29 cellular contexts compared by ENCODE assay signal in the genomic region with DNA sequence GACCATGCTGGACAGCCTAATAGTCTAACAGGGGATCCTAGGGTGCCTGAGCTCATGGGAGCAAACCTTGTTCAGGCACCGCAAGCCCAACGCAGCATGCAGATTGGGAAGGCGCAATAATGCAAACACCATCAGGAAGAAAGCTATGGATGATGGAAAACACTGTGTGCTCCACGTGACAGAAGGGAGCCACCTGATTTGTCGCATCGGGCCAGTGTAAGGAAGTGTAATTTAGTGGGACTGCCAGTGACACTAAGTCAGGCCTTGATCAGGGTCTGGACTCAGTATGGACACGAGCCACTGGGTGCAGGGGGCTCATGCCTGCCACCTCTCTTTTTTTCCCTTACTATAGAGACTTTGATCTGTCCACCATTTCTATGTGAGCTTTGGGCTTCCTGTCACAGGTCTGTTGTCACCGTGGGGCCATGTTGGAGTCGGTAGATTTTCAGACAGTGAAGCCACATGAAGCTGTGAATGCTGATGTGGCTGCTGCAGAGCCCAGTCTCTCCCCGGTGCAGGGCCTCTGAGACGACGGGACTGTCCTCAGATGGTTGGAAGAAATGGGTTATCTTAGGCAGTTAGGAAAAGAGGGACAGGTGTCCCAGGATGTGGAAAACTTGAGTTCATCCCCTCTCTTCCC.
"Had no signal": no experiment of that assay in that cellular context is flagged by ENCODE, and none has a peak within 500 bp of the region (broad histone marks: within the 10 kb centered on the region; RNA-seq: fewer than 3 reads in every experiment).

No MANE protein-coding gene starts in this region.

- FAIRE-seq: small intestine, urothelium cell line had no signal

- H3K9me3 Mint-ChIP-seq: naive thymus-derived CD8-positive, alpha-beta T cell; natural killer cell treated with Interleukin-12 subunit alpha and Interleukin-12 subunit beta and Interleukin-15 and Interleukin-18, amount 100 ng/mL, for 72 hours; nephron progenitor cell; stimulated activated naive B cell treated with anti-CD40 and anti-IgM and Interleukin-4, amounts not matched to agents 10 μg/mL and 1 μg/mL and 100 μg/mL, for 72 hours; stimulated activated naive CD8-positive, alpha-beta T cell treated with anti-CD3 and anti-CD28 coated beads, Interleukin-15, Interleukin-2, amounts not matched to agents 100 ng/mL and 50 ng/mL, for 24 hours had no signal

- H3K9me3 ChIP-seq: ovary, psoas muscle, right lobe of liver, sigmoid colon, stomach, thoracic aorta, thyroid gland, tibial nerve, upper lobe of left lung, vagina had no signal

- H3K4me1 Mint-ChIP-seq: naive thymus-derived CD8-positive, alpha-beta T cell; stimulated activated naive B cell treated with anti-CD40 and anti-IgM and Interleukin-4, amounts not matched to agents 10 μg/mL and 1 μg/mL and 100 μg/mL, for 72 hours had no signal

- H3K36me3 ChIP-seq: ovary, right lobe of liver, sigmoid colon, stomach, thoracic aorta, thyroid gland, tibial nerve, upper lobe of left lung, vagina had no signal

- H3K4me3 Mint-ChIP-seq: naive thymus-derived CD8-positive, alpha-beta T cell; natural killer cell treated with Interleukin-12 subunit alpha and Interleukin-12 subunit beta and Interleukin-15 and Interleukin-18, amount 100 ng/mL, for 72 hours; nephron progenitor cell; neural crest cell; stimulated activated naive B cell treated with anti-CD40 and anti-IgM and Interleukin-4, amounts not matched to agents 10 μg/mL and 1 μg/mL and 100 μg/mL, for 72 hours; stimulated activated naive CD8-positive, alpha-beta T cell treated with anti-CD3 and anti-CD28 coated beads, Interleukin-15, Interleukin-2, amounts not matched to agents 100 ng/mL and 50 ng/mL, for 24 hours had no signal

- DNase-seq: naive thymus-derived CD8-positive, alpha-beta T cell; nephron progenitor cell; occipital lobe; ovary; posterior cingulate gyrus; psoas muscle; right cardiac atrium; right lobe of liver; sigmoid colon; small intestine; stimulated activated CD4-positive, alpha-beta T cell treated with anti-CD3 and anti-CD28 coated beads, Interleukin-15, amount 100 ng/mL, for 24 hours; stimulated activated CD4-positive, alpha-beta T cell treated with anti-CD3 and anti-CD28 coated beads, Interleukin-2, amount 100 ng/mL, for 24 hours; stimulated activated CD4-positive, alpha-beta T cell treated with anti-CD3 and anti-CD28 coated beads, Interleukin-2, amount 100 ng/mL, for 48 hours; stimulated activated CD4-positive, alpha-beta T cell treated with anti-CD3 and anti-CD28 coated beads, Interleukin-4, amount 100 ng/mL, for 24 hours; stimulated activated naive B cell treated with anti-CD40 and anti-IgM and Interleukin-4, amounts not matched to agents 10 μg/mL and 1 μg/mL and 100 μg/mL, for 72 hours; stimulated activated naive CD4-positive, alpha-beta T cell treated with Interleukin-2 at 50 U/mL for 16 hours; stomach; thyroid gland; trophoblast cell had no signal

- H3K27ac ChIP-seq: ovary, parathyroid adenoma, psoas muscle, right lobe of liver, sigmoid colon, stomach, thoracic aorta, thyroid gland, upper lobe of left lung, vagina had no signal

- H3K9ac ChIP-seq: parathyroid adenoma had no signal

- H3K27ac Mint-ChIP-seq: naive thymus-derived CD8-positive, alpha-beta T cell; natural killer cell treated with Interleukin-12 subunit alpha and Interleukin-12 subunit beta and Interleukin-15 and Interleukin-18, amount 100 ng/mL, for 72 hours; nephron progenitor cell; progenitor cell of endocrine pancreas; stimulated activated naive B cell treated with anti-CD40 and anti-IgM and Interleukin-4, amounts not matched to agents 10 μg/mL and 1 μg/mL and 100 μg/mL, for 72 hours; stimulated activated naive CD8-positive, alpha-beta T cell treated with anti-CD3 and anti-CD28 coated beads, Interleukin-15, Interleukin-2, amounts not matched to agents 100 ng/mL and 50 ng/mL, for 24 hours had no signal

- H3K4me3 ChIP-seq: ovary, psoas muscle, right lobe of liver, sigmoid colon, stomach, thoracic aorta, thyroid gland, tibial nerve, upper lobe of left lung, vagina had no signal

- ATAC-seq: naive thymus-derived CD8-positive, alpha-beta T cell; psoas muscle; right cardiac atrium; right lobe of liver; stimulated activated naive B cell treated with anti-CD40 and anti-IgM and Interleukin-4, amounts not matched to agents 10 μg/mL and 1 μg/mL and 100 μg/mL, for 72 hours had no signal

- H2AFZ ChIP-seq: parathyroid adenoma had no signal

- H3K36me3 Mint-ChIP-seq: naive thymus-derived CD8-positive, alpha-beta T cell; natural killer cell treated with Interleukin-12 subunit alpha and Interleukin-12 subunit beta and Interleukin-15 and Interleukin-18, amount 100 ng/mL, for 72 hours; stimulated activated naive B cell treated with anti-CD40 and anti-IgM and Interleukin-4, amounts not matched to agents 10 μg/mL and 1 μg/mL and 100 μg/mL, for 72 hours had no signal

- H3K27me3 ChIP-seq: ovary, right lobe of liver, sigmoid colon, stomach, thyroid gland, tibial nerve, upper lobe of left lung, vagina had no signal

- H3K79me2 ChIP-seq: parathyroid adenoma had no signal

- H3K4me1 ChIP-seq: parathyroid adenoma, psoas muscle, right lobe of liver, sigmoid colon, stomach, thyroid gland, tibial nerve, upper lobe of left lung, vagina had no signal
